In the genomic region with DNA sequence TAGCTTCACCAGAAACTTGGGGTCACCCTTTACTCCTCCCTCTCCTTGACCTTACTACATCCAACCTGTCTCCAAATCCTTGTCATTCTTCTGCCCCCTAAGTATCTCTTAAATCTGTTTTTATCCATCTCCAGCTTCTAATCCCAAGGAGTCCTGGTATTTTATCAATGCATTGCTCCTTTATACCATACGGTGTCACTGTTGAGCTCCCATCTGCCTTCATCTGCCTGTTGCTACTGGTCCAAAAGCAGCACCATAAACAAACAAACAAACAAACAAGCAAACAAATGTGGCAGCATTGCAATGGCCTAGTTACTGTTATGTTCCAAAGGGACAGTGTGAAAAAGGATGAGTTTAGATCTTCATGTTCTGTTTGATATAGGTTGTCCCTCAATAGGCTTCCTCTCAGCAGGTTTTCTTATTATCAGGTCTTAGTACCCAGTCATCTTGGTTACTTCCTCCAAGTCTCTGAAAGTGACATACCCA, we compare ENCODE assay signal across 8 cellular contexts. TPM values are rescaled to one million over a fixed set of nuclear protein-coding genes. Genes with fewer than 3 reads are reported as not detected.
DNase-seq lines count a peak whose midpoint lies in the region; ATAC-seq lines count a peak whose summit lies in the region.

No MANE protein-coding gene starts in this region.

- POLR2A ChIA-PET in activated CD8-positive, alpha-beta T cell treated with anti-CD3 and anti-CD28 coated beads, Interleukin-2, amount 10 ng/mL, durations not matched to agents 7 days and 5 days (lab: Charles Lee), result interaction anchor here (0.7 kb wide), 1 partner anchor 81 kb away, joined by 3 read pairs; the partner anchor contains the start of gene TAF10

- no peaks in the 10 kb centered on the region for H3K27me3 Mint-ChIP-seq in activated CD8-positive, alpha-beta T cell treated with anti-CD3 and anti-CD28 coated beads, Interleukin-2, amount 10 ng/mL, durations not matched to agents 7 days and 5 days (ENCODE audit: low read depth)

- peak; percentile 69 for ATAC-seq in activated CD8-positive, alpha-beta T cell treated with anti-CD3 and anti-CD28 coated beads, Interleukin-2, amount 10 ng/mL, durations not matched to agents 7 days and 5 days
- peak; percentile 66 for ATAC-seq in left ventricle myocardium superior
- peak; percentile 80 for ATAC-seq in sciatic nerve
- ATAC-seq in GM18870 (IDR thresholded peaks at IDR 0.05; ENCODE audit: unreplicated experiment), result no peak
- no peak for ATAC-seq in GM21381 (IDR thresholded peaks at IDR 0.05; ENCODE audit: unreplicated experiment)

- CTCF ChIA-PET in activated CD8-positive, alpha-beta T cell treated with anti-CD3 and anti-CD28 coated beads, Interleukin-2, amount 10 ng/mL, durations not matched to agents 7 days and 5 days (lab: Charles Lee), result interaction anchor here (0.6 to 4.6 kb wide), 52 partner anchors 8 to 241 kb away, joined by 3 to 46 read pairs (median 5); partner anchors contain the start of genes DNHD1, MRPL17, OR2AG2 and TAF10

- H3K4me1 Mint-ChIP-seq in activated CD8-positive, alpha-beta T cell treated with anti-CD3 and anti-CD28 coated beads, Interleukin-2, amount 10 ng/mL, durations not matched to agents 7 days and 5 days (ENCODE audit: low read depth), result peaks cover 14% of the 10 kb centered on the region

- no peak overlapping the region for H3K27ac Mint-ChIP-seq in activated CD8-positive, alpha-beta T cell treated with anti-CD3 and anti-CD28 coated beads, Interleukin-2, amount 10 ng/mL, durations not matched to agents 7 days and 5 days

- H3K9me3 Mint-ChIP-seq in activated CD8-positive, alpha-beta T cell treated with anti-CD3 and anti-CD28 coated beads, Interleukin-2, amount 10 ng/mL, durations not matched to agents 7 days and 5 days (ENCODE audit: insufficient read depth), result no peaks in the 10 kb centered on the region

- DNase-seq in COLO668 (lab: John Stamatoyannopoulos, UW; ENCODE audit: unreplicated experiment) (peak; percentile 22), GM19240 (ENCODE audit: insufficient read length, low spot score) (peak; percentile 13), NCI-H146 (lab: John Stamatoyannopoulos, UW) (peak; percentile 14), left ventricle myocardium superior (no peak), sciatic nerve (ENCODE audit: low spot score) (no peak)
- peak; percentile 41 for DNase-seq in activated CD8-positive, alpha-beta T cell treated with anti-CD3 and anti-CD28 coated beads, Interleukin-2, amount 10 ng/mL, durations not matched to agents 7 days and 5 days

- no peak overlapping the region for H3K4me3 Mint-ChIP-seq in activated CD8-positive, alpha-beta T cell treated with anti-CD3 and anti-CD28 coated beads, Interleukin-2, amount 10 ng/mL, durations not matched to agents 7 days and 5 days

- intact Hi-C loops in left ventricle myocardium superior (cut with micrococcal nuclease), result loop anchor here (10.0 kb wide), 3 partner anchors 53 to 173 kb away; no protein-coding TSS in a partner anchor
- intact Hi-C loops in sciatic nerve (cut with DNase I), result loop anchor here (10.0 kb wide), 1 partner anchor 153 kb away; the partner anchor contains the start of gene MRPL17

- peaks cover 12% of the 10 kb centered on the region for H3K36me3 Mint-ChIP-seq in activated CD8-positive, alpha-beta T cell treated with anti-CD3 and anti-CD28 coated beads, Interleukin-2, amount 10 ng/mL, durations not matched to agents 7 days and 5 days (ENCODE audit: low read depth)

RNA-seq across cellular contexts. Expression of gene DNHD1, which starts 34.2 kb away (rescaled TPM):
- total RNA-seq in activated CD8-positive, alpha-beta T cell treated with anti-CD3 and anti-CD28 coated beads, Interleukin-2, amount 10 ng/mL, durations not matched to agents 7 days and 5 days, result 10 to 100 TPM; 17.8 to 18.5 TPM
- total RNA-seq in left ventricle myocardium superior (5.5 TPM), sciatic nerve (33.1 TPM)

RNA-seq across cellular contexts. Expression of gene TIMM10B, which starts 50.0 kb away (rescaled TPM):
- total RNA-seq in activated CD8-positive, alpha-beta T cell treated with anti-CD3 and anti-CD28 coated beads, Interleukin-2, amount 10 ng/mL, durations not matched to agents 7 days and 5 days, result 10 to 100 TPM; 34.1 to 35.4 TPM
- 17.9 TPM for total RNA-seq in left ventricle myocardium superior
- total RNA-seq in sciatic nerve, result 51.5 TPM

RNA-seq across cellular contexts. Expression of gene ARFIP2, which starts 50.2 kb away (rescaled TPM):
- total RNA-seq in activated CD8-positive, alpha-beta T cell treated with anti-CD3 and anti-CD28 coated beads, Interleukin-2, amount 10 ng/mL, durations not matched to agents 7 days and 5 days, result 10 to 100 TPM; 38.6 to 39.8 TPM
- total RNA-seq in left ventricle myocardium superior (15.2 TPM), sciatic nerve (35.0 TPM)

RNA-seq across cellular contexts. Expression of gene TRIM3, which starts 57.6 kb away (rescaled TPM):
- 1 to 10 TPM; 5.7 to 7.5 TPM for total RNA-seq in activated CD8-positive, alpha-beta T cell treated with anti-CD3 and anti-CD28 coated beads, Interleukin-2, amount 10 ng/mL, durations not matched to agents 7 days and 5 days
- total RNA-seq in left ventricle myocardium superior (14.4 TPM), sciatic nerve (24.6 TPM)

Comparison
In these comparisons a context has a peak if more than half of its experiments do, and no peak if none do; other contexts are left out.
1. DNase-seq: peak in COLO668 (single experiment), GM19240 (single experiment), NCI-H146 (single experiment) and activated CD8-positive, alpha-beta T cell treated with anti-CD3 and anti-CD28 coated beads, Interleukin-2, amount 10 ng/mL, durations not matched to agents 7 days and 5 days (single experiment); none in left ventricle myocardium superior (single experiment) and sciatic nerve (single experiment).
2. ATAC-seq: peak in activated CD8-positive, alpha-beta T cell treated with anti-CD3 and anti-CD28 coated beads, Interleukin-2, amount 10 ng/mL, durations not matched to agents 7 days and 5 days (single experiment), left ventricle myocardium superior (single experiment) and sciatic nerve (single experiment); none in GM18870 (single experiment) and GM21381 (single experiment).